Comparison of ENCODE assay signal across 2 cellular contexts in the genomic region with DNA sequence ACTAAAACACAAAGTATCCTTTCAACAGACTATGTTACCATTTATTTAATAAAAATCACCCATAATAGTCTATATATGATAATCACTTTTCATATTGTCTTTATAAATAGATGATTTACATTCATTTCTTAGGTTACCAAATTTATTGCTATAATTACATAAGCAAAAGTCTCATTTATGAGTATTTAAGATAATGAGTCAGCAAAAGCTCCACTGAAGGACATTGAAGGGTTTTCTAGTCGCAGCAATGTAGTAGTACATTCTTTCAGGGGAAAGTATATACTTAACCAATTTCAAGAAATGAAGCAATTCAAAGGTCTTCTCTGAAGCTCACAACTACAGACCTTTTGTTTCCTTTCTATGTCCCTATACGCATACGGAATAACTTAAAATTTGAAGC.
A peak's percentile ranks its signal among the peaks of the same experiment; 100 is the strongest.
TF ChIP-seq lines count a peak whose summit lies in the region.

No MANE protein-coding gene starts in this region.

TF ChIP-seq in HepG2, 621 proteins besides CTCF, POLR2A, EP300 and RAD21:
- TF ChIP-seq MAFF (IDR thresholded peaks at IDR 0.05; ENCODE audit: low read depth, low read length) (peak; percentile 33; the same call in 1 of the 2 replicates), ZNF644 (CRISPR knock-in tag; IDR thresholded peaks at IDR 0.05; ENCODE audit: low read depth) (no peak), MAFK (conservative IDR thresholded peaks at IDR 0.05 in 1 of 2, IDR thresholded peaks at IDR 0.05 in 1 of 2; ENCODE audit: low read length in 2 of 2) (peak; percentile 11 to 70; a peak in 2 of 4 replicates), PCBP2 (optimal IDR thresholded peaks at IDR 0.05; ENCODE audit: low read depth, low read length, poor library complexity, severe bottlenecking) (no peak), NFATC3 (CRISPR knock-in tag; IDR thresholded peaks at IDR 0.05) (no peak)
- TF ChIP-seq, protein P1, sequence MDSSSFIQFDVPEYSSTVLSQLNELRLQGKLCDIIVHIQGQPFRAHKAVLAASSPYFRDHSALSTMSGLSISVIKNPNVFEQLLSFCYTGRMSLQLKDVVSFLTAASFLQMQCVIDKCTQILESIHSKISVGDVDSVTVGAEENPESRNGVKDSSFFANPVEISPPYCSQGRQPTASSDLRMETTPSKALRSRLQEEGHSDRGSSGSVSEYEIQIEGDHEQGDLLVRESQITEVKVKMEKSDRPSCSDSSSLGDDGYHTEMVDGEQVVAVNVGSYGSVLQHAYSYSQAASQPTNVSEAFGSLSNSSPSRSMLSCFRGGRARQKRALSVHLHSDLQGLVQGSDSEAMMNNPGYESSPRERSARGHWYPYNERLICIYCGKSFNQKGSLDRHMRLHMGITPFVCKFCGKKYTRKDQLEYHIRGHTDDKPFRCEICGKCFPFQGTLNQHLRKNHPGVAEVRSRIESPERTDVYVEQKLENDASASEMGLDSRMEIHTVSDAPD (CRISPR knock-in tag; IDR thresholded peaks at IDR 0.05), result no peak

TF ChIP-seq in H1, 55 proteins besides CTCF, POLR2A, EP300 and RAD21:
- TF ChIP-seq SIRT6 (IDR thresholded peaks at IDR 0.05; ENCODE audit: low read length) (no peak), MAFK (IDR thresholded peaks at IDR 0.05; ENCODE audit: low read depth, low read length) (0 out of 2 replicates have a peak, but pooled peaks have one; percentile 7)
